ENCODE assay signal across 10 cellular contexts in genomic region chr1:108551157-108551862, GRCh38. TPM values are rescaled to one million over a fixed set of nuclear protein-coding genes. Genes with fewer than 3 reads are reported as not detected.
DNase-seq lines count a peak whose midpoint lies in the region; ATAC-seq, FAIRE-seq and TF ChIP-seq lines count a peak whose summit lies in the region.
"Had no signal": no experiment of that assay in that cellular context is flagged by ENCODE, and none has a peak within 500 bp of the region (broad histone marks: within the 10 kb centered on the region; RNA-seq: fewer than 3 reads in every experiment).

No MANE protein-coding gene starts in this region.

- peak; percentile 93 for ATAC-seq in GM18520 (IDR thresholded peaks at IDR 0.05; ENCODE audit: unreplicated experiment)
- ATAC-seq in GM21528 (IDR thresholded peaks at IDR 0.05; ENCODE audit: low FRiP score, unreplicated experiment), result peak; percentile 86
- ATAC-seq in HG03342 (IDR thresholded peaks at IDR 0.05; ENCODE audit: unreplicated experiment), result peak; percentile 96
- ATAC-seq in pancreas, result no peak

- H3K4me1 ChIP-seq in pancreas (no peaks in the 10 kb centered on the region), uterus (no peaks in the 10 kb centered on the region)
- H3K4me1 ChIP-seq: parathyroid adenoma had no signal

- TF ChIP-seq POLR2A in uterus (IDR thresholded peaks at IDR 0.05), result no peak

- TF ChIP-seq CTCF in glutamatergic neuron (IDR thresholded peaks at IDR 0.05; ENCODE audit: partially characterized antibody, unreplicated experiment) (no peak), pancreas (IDR thresholded peaks at IDR 0.05) (no peak), uterus (IDR thresholded peaks at IDR 0.05) (no peak)

- H3K36me3 Mint-ChIP-seq in glutamatergic neuron (ENCODE audit: unreplicated experiment), result no peaks in the 10 kb centered on the region

- WGBS in pancreas, 2 donors, result 78 to 92% methylated on average over 2 of the region's 2 CpGs

- peaks cover 26% of the 10 kb centered on the region for H3K4me1 Mint-ChIP-seq in glutamatergic neuron (ENCODE audit: low read depth, unreplicated experiment)

- DNase-seq in glutamatergic neuron, result no peak
- DNase-seq in stimulated activated CD4-positive, alpha-beta T cell treated with anti-CD3 and anti-CD28 coated beads, Interleukin-2, amount 100 ng/mL, for 48 hours, result no peak
- DNase-seq in pancreas, result no peak
- no peak for DNase-seq in cerebellar nuclear complex (lab: John Stamatoyannopoulos, UW)
- DNase-seq in uterus, result no peak
- DNase-seq: stimulated activated CD8-positive, alpha-beta memory T cell treated with anti-CD3 and anti-CD28 coated beads, Interleukin-4, amount 100 ng/mL, for 48 hours had no signal

- peak overlapping the region in 1 of 4 donors; percentile 6 for H3K27ac ChIP-seq in pancreas
- H3K27ac ChIP-seq in uterus, result no peak overlapping the region
- H3K27ac ChIP-seq: parathyroid adenoma had no signal

- FAIRE-seq in pancreas (lab: Jason Lieb, UNC), result no peak

- no peaks in the 10 kb centered on the region for H3K27me3 Mint-ChIP-seq in glutamatergic neuron (ENCODE audit: unreplicated experiment)

- H3K9me3 ChIP-seq in pancreas (no peaks in the 10 kb centered on the region), uterus (no peaks in the 10 kb centered on the region)

- H3K9me3 Mint-ChIP-seq in glutamatergic neuron (ENCODE audit: unreplicated experiment), result peaks cover 4% of the 10 kb centered on the region

- no peaks in the 10 kb centered on the region for H3K27me3 ChIP-seq in pancreas
- no peaks in the 10 kb centered on the region for H3K27me3 ChIP-seq in uterus

- no peaks in the 10 kb centered on the region for H3K36me3 ChIP-seq in pancreas
- H3K36me3 ChIP-seq in uterus, result no peaks in the 10 kb centered on the region

- H3K4me3 Mint-ChIP-seq in glutamatergic neuron (ENCODE audit: unreplicated experiment), result no peak overlapping the region

- no peak overlapping the region for H3K4me3 ChIP-seq in pancreas
- H3K4me3 ChIP-seq in uterus, result no peak overlapping the region

- H3K27ac Mint-ChIP-seq in glutamatergic neuron (ENCODE audit: unreplicated experiment), result peak overlapping the region; percentile 43

- intact Hi-C loops in pancreas (cut with DNase I), result no loop called here
- intact Hi-C loops in uterus (cut with DNase I; ENCODE audit: low total_unique reads), result no loop called here

RNA-seq across cellular contexts. Expression of gene EEIG2, which starts 8.6 kb away (rescaled TPM):
- 93.1 TPM for total RNA-seq in glutamatergic neuron (ENCODE audit: unreplicated experiment)
- total RNA-seq in pancreas, result 10 to 100 TPM in 2 of 6 donors, 1 to 10 TPM in 4; 2.8 to 13.0 (median 3.3) TPM
- 1 to 10 TPM; 1.7 to 1.8 TPM for polyA plus RNA-seq in pancreas
- total RNA-seq in uterus, result 10 to 100 TPM in 3 of 4 donors, 1 to 10 TPM in 1; 1.3 to 55.4 (median 13.1) TPM

Comparison
In these comparisons a context has a peak if more than half of its experiments do, and no peak if none do; other contexts are left out.
1. ATAC-seq: peak in GM18520 (single experiment), GM21528 (single experiment) and HG03342 (single experiment); none in pancreas (0 of 4).